16 cellular contexts compared by ENCODE assay signal in genomic region chrX:104566921-104567501, GRCh38. TPM values are rescaled to one million over a fixed set of nuclear protein-coding genes. Genes with fewer than 3 reads are reported as not detected.
DNase-seq lines count a peak whose midpoint lies in the region; FAIRE-seq and TF ChIP-seq lines count a peak whose summit lies in the region.
"Had no signal": no experiment of that assay in that cellular context is flagged by ENCODE, and none has a peak within 500 bp of the region (broad histone marks: within the 10 kb centered on the region; RNA-seq: fewer than 3 reads in every experiment).

No MANE protein-coding gene starts in this region.

- in situ Hi-C loops in brain microvascular endothelial cell (cut with HindIII; ENCODE audit: low pct_ligation_motif_present, low sequenced_read_pairs) = no loop called here

- TF ChIP-seq POLR2A in spleen (IDR thresholded peaks at IDR 0.05) = no peak

- H3K36me3 ChIP-seq in kidney (ENCODE audit: control insufficient read depth in 1 of 2, insufficient read depth in 2 of 2, low read length in 2 of 2) (no peaks in the 10 kb centered on the region), brain microvascular endothelial cell (replicated peaks) (no peaks in the 10 kb centered on the region), spleen (no peaks in the 10 kb centered on the region)
- no peaks in the 10 kb centered on the region for H3K36me3 ChIP-seq in CD4-positive, alpha-beta memory T cell (ENCODE audit: insufficient read depth, low read length)
- H3K36me3 ChIP-seq: thoracic aorta had no signal

- intact Hi-C loops in kidney (cut with DNase I) (no loop called here), spleen (cut with DNase I; ENCODE audit: low total_unique reads) (no loop called here)
- intact Hi-C loops in CD4-positive, alpha-beta memory T cell (cut with micrococcal nuclease) = no loop called here

- DNase-seq in NCI-H526 (lab: John Stamatoyannopoulos, UW) = peak; percentile 19 to 59
- DNase-seq in chondrocyte (ENCODE audit: low spot score) = peak; percentile 68
- no peak for DNase-seq in kidney
- no peak for DNase-seq in skeletal muscle cell (ENCODE audit: low read depth)
- DNase-seq in brain microvascular endothelial cell = no peak
- DNase-seq in CD4-positive, alpha-beta memory T cell = no peak
- DNase-seq in spleen = no peak
- DNase-seq: activated CD8-positive, alpha-beta T cell treated with anti-CD3 and anti-CD28 coated beads, Interleukin-2, amount 10 ng/mL, durations not matched to agents 7 days and 5 days; activated effector memory CD4-positive, alpha-beta T cell treated with Interleukin-2 at 50 U/mL for 16 hours; CD4-positive, CD25-positive, alpha-beta regulatory T cell; NCI-H1092; SHP77 treated with DMSO at 0.1 percent for 48 hours had no signal

- H3K4me3 Mint-ChIP-seq in chondrocyte (ENCODE audit: unreplicated experiment) = peak overlapping the region; percentile 45
- H3K4me3 Mint-ChIP-seq in CD4-positive, alpha-beta memory T cell = no peak overlapping the region
- H3K4me3 Mint-ChIP-seq: activated CD8-positive, alpha-beta T cell treated with anti-CD3 and anti-CD28 coated beads, Interleukin-2, amount 10 ng/mL, durations not matched to agents 7 days and 5 days; CD4-positive, CD25-positive, alpha-beta regulatory T cell had no signal

- H3K9me3 ChIP-seq in kidney (ENCODE audit: control insufficient read depth in 1 of 2, low read length in 2 of 2) (no peaks in the 10 kb centered on the region), spleen (no peaks in the 10 kb centered on the region)
- H3K9me3 ChIP-seq in CD4-positive, alpha-beta memory T cell (ENCODE audit: control insufficient read depth in 1 of 2, low read length in 2 of 2) = no peaks in the 10 kb centered on the region
- H3K9me3 ChIP-seq: thoracic aorta had no signal

- 0 to 53% (median 4%) methylated on average over 7 to 39 of the region's 39 CpGs for WGBS in spleen, 5 donors

- peaks cover 23% of the 10 kb centered on the region for H3K27me3 Mint-ChIP-seq in chondrocyte (ENCODE audit: low read depth)
- peaks cover 0 to 3% of the 10 kb centered on the region in 2 donors for H3K27me3 Mint-ChIP-seq in CD4-positive, alpha-beta memory T cell

- POLR2A ChIA-PET in CD4-positive, alpha-beta memory T cell (lab: Charles Lee; ENCODE audit: partially characterized antibody) = no interaction called here

- H3K27ac ChIP-seq in kidney (ENCODE audit: low read depth in 2 of 2, low read length in 2 of 2) = no peak overlapping the region
- no peak overlapping the region for H3K27ac ChIP-seq in brain microvascular endothelial cell
- H3K27ac ChIP-seq in CD4-positive, alpha-beta memory T cell (ENCODE audit: low read depth, low read length) = no peak overlapping the region
- no peak overlapping the region for H3K27ac ChIP-seq in spleen
- H3K27ac ChIP-seq: thoracic aorta had no signal

- H3K27me3 ChIP-seq in brain microvascular endothelial cell (replicated peaks) = peaks cover 11% of the 10 kb centered on the region
- H3K27me3 ChIP-seq in CD4-positive, alpha-beta memory T cell (ENCODE audit: insufficient read depth, low read length) = no peaks in the 10 kb centered on the region
- H3K27me3 ChIP-seq in spleen (replicated peaks in 1 of 7) = peaks cover 3 to 56% (median 27%) of the 10 kb centered on the region in 7 donors

- H3K4me1 ChIP-seq in kidney (ENCODE audit: control insufficient read depth in 1 of 2, insufficient read depth in 1 of 2, low read depth in 1 of 2, low read length in 2 of 2) = no peaks in the 10 kb centered on the region
- H3K4me1 ChIP-seq in CD4-positive, alpha-beta memory T cell (ENCODE audit: insufficient read depth, low read length) = no peaks in the 10 kb centered on the region
- no peaks in the 10 kb centered on the region for H3K4me1 ChIP-seq in spleen

- H3K36me3 Mint-ChIP-seq in chondrocyte (ENCODE audit: low read depth) = no peaks in the 10 kb centered on the region
- H3K36me3 Mint-ChIP-seq in CD4-positive, alpha-beta memory T cell = no peaks in the 10 kb centered on the region
- H3K36me3 Mint-ChIP-seq: CD4-positive, CD25-positive, alpha-beta regulatory T cell had no signal

- peaks cover 3% of the 10 kb centered on the region for H3K4me1 Mint-ChIP-seq in chondrocyte (ENCODE audit: low read depth)
- no peaks in the 10 kb centered on the region for H3K4me1 Mint-ChIP-seq in CD4-positive, alpha-beta memory T cell
- H3K4me1 Mint-ChIP-seq: CD4-positive, CD25-positive, alpha-beta regulatory T cell had no signal

- CTCF ChIA-PET in CD4-positive, alpha-beta memory T cell (lab: Charles Lee; ENCODE audit: partially characterized antibody) = no interaction called here

- no peak for FAIRE-seq in kidney (lab: Jason Lieb, UNC)
- FAIRE-seq: bronchial epithelial cell, HTR-8/SVneo had no signal

- H3K9me3 Mint-ChIP-seq in chondrocyte (ENCODE audit: low read depth) = peaks cover 11% of the 10 kb centered on the region
- H3K9me3 Mint-ChIP-seq in CD4-positive, alpha-beta memory T cell = peaks cover 0 to 8% (median 0%) of the 10 kb centered on the region in 8 donors

- H3K4me3 ChIP-seq in kidney (ENCODE audit: low read length in 2 of 2) (peak overlapping the region; percentile 55), skeletal muscle cell (ENCODE audit: low read depth, low read length) (peak overlapping the region; percentile 28), brain microvascular endothelial cell (ENCODE audit: low read depth, low read length) (no peak overlapping the region), spleen (no peak overlapping the region)
- H3K4me3 ChIP-seq in CD4-positive, alpha-beta memory T cell (ENCODE audit: low read length in 2 of 2) = no peak overlapping the region
- H3K4me3 ChIP-seq: thoracic aorta had no signal

- H3K27ac Mint-ChIP-seq in chondrocyte (ENCODE audit: unreplicated experiment) = no peak overlapping the region
- H3K27ac Mint-ChIP-seq in CD4-positive, alpha-beta memory T cell = no peak overlapping the region
- H3K27ac Mint-ChIP-seq: activated CD8-positive, alpha-beta T cell treated with anti-CD3 and anti-CD28 coated beads, Interleukin-2, amount 10 ng/mL, durations not matched to agents 7 days and 5 days; CD4-positive, CD25-positive, alpha-beta regulatory T cell had no signal

- no peak overlapping the region for H3K9ac ChIP-seq in kidney (ENCODE audit: low read length in 2 of 2)

- TF ChIP-seq CTCF in chondrocyte (IDR thresholded peaks at IDR 0.05) (no peak), kidney (IDR thresholded peaks at IDR 0.05; ENCODE audit: borderline replicate concordance, extremely low read depth, insufficient read depth) (no peak), brain microvascular endothelial cell (IDR thresholded peaks at IDR 0.05; ENCODE audit: low read depth, low read length, missing control alignments) (no peak), spleen (IDR thresholded peaks at IDR 0.05 in 8 of 11, conservative IDR thresholded peaks at IDR 0.05 in 3 of 11) (no peak)

RNA-seq across cellular contexts. Expression of gene IL1RAPL2, which starts 1.0 kb away (rescaled TPM):
- total RNA-seq in chondrocyte (not detected in 3 replicates), kidney (0.25 TPM), spleen (not detected)
- polyA plus RNA-seq in kidney (ENCODE audit: insufficient read depth, low read depth, low replicate concordance) (0.13 TPM), spleen (not detected)
- not detected for total RNA-seq in CD4-positive, alpha-beta memory T cell
- not detected for polyA plus RNA-seq in CD4-positive, alpha-beta memory T cell
- total RNA-seq: activated CD8-positive, alpha-beta T cell treated with anti-CD3 and anti-CD28 coated beads, Interleukin-2, amount 10 ng/mL, durations not matched to agents 7 days and 5 days; bronchial epithelial cell; CD4-positive, CD25-positive, alpha-beta regulatory T cell; thoracic aorta had no signal
- polyA plus RNA-seq: CD4-positive, CD25-positive, alpha-beta regulatory T cell; esophagus had no signal

Comparison
In these comparisons a context has a peak if more than half of its experiments do, and no peak if none do; other contexts are left out.
1. DNase-seq: peak in NCI-H526 (2 of 2) and chondrocyte (single experiment); none in kidney (single experiment), skeletal muscle cell (single experiment), brain microvascular endothelial cell (single experiment), CD4-positive, alpha-beta memory T cell (0 of 5) and spleen (single experiment).
2. H3K4me3 ChIP-seq: peak in kidney (2 of 2) and skeletal muscle cell (single experiment); none in brain microvascular endothelial cell (single experiment), CD4-positive, alpha-beta memory T cell (0 of 2) and spleen (0 of 8).